In genomic region chr1:248196965-248197364, GRCh38 we compare ENCODE assay signal across 25 cellular contexts.
"Had no signal": no experiment of that assay in that cellular context is flagged by ENCODE, and none has a peak within 500 bp of the region (broad histone marks: within the 10 kb centered on the region; RNA-seq: fewer than 3 reads in every experiment).

Gene OR2M3, plus strand, starts transcription at chr1:248197265. Its CDS starts 5,803 bp downstream, at chr1:248203068.

- H3K27me3 ChIP-seq: colonic mucosa, dorsolateral prefrontal cortex, esophagus muscularis mucosa, esophagus squamous epithelium, foreskin keratinocyte, gastrocnemius medialis, gastroesophageal sphincter, heart left ventricle, heart right ventricle, hepatocyte had no signal

- H3K36me3 ChIP-seq: colonic mucosa, esophagus muscularis mucosa, esophagus squamous epithelium, gastrocnemius medialis, gastroesophageal sphincter, heart left ventricle, heart right ventricle had no signal

- ATAC-seq: effector memory CD8-positive, alpha-beta T cell; esophagus mucosa; foreskin keratinocyte; gastrocnemius medialis; gastroesophageal sphincter; heart left ventricle; heart right ventricle had no signal

- H3K4me1 ChIP-seq: colonic mucosa, esophagus muscularis mucosa, esophagus squamous epithelium, foreskin keratinocyte, gastrocnemius medialis, gastroesophageal sphincter, heart left ventricle, heart right ventricle had no signal

- H3K4me3 ChIP-seq: colonic mucosa, coronary artery, dorsolateral prefrontal cortex, esophagus muscularis mucosa, esophagus squamous epithelium, gastrocnemius medialis, gastroesophageal sphincter, heart left ventricle, heart right ventricle, hepatocyte had no signal

- H3K27ac ChIP-seq: colonic mucosa, coronary artery, dorsolateral prefrontal cortex, epithelial cell of prostate, esophagus muscularis mucosa, esophagus squamous epithelium, foreskin keratinocyte, gastrocnemius medialis, gastroesophageal sphincter, heart left ventricle, heart right ventricle, hepatocyte had no signal

- H3K79me2 ChIP-seq: hepatocyte had no signal

- H2AFZ ChIP-seq: hepatocyte had no signal

- DNase-seq: colonic mucosa; cortex of kidney; dermis blood vessel endothelial cell; dorsolateral prefrontal cortex; effector CD4-positive, alpha-beta T cell; effector CD8-positive, alpha-beta T cell; effector memory CD4-positive, alpha-beta T cell; effector memory CD8-positive, alpha-beta T cell; endodermal cell; erythroblast; esophagus squamous epithelium; foreskin fibroblast; foreskin keratinocyte; foreskin melanocyte; gastrocnemius medialis; glutamatergic neuron; head of caudate nucleus; heart left ventricle; heart right ventricle had no signal

- H3K9me3 ChIP-seq: colonic mucosa, esophagus squamous epithelium, gastrocnemius medialis had no signal

- H3K4me2 ChIP-seq: hepatocyte had no signal
